9 cellular contexts compared by ENCODE assay signal in genomic region chr1:219317762-219318353, GRCh38.
DNase-seq lines count a peak whose midpoint lies in the region; ATAC-seq and TF ChIP-seq lines count a peak whose summit lies in the region.
"Had no signal": no experiment of that assay in that cellular context is flagged by ENCODE, and none has a peak within 500 bp of the region (broad histone marks: within the 10 kb centered on the region; RNA-seq: fewer than 3 reads in every experiment).

No MANE protein-coding gene starts in this region.

- H3K27me3 ChIP-seq in H7 (ENCODE audit: control insufficient read depth, insufficient read depth, low read length) = no peaks in the 10 kb centered on the region

- peak; percentile 36 for TF ChIP-seq CTCF in GM12865 (IDR thresholded peaks at IDR 0.05; ENCODE audit: insufficient read depth, low read depth, low read length, missing control alignments)

- ATAC-seq in left lobe of liver (peak; percentile 72), HG03097 (IDR thresholded peaks at IDR 0.05; ENCODE audit: low FRiP score, unreplicated experiment) (no peak)

- H3K4me3 ChIP-seq in GM12865 (ENCODE audit: low read depth, low read length) (no peak overlapping the region), H7 (ENCODE audit: insufficient read depth, low read depth, low read length) (no peak overlapping the region)

- peak; percentile 49 for DNase-seq in GM12865 (ENCODE audit: low read depth)
- DNase-seq in H7 = peak; percentile 54
- peak; percentile 14 for DNase-seq in SKM-1 treated with dmso at 0.1 percent for 144 hours (lab: John Stamatoyannopoulos, UW; ENCODE audit: unreplicated experiment)
- DNase-seq in left lobe of liver (ENCODE audit: low spot score) = no peak
- DNase-seq in LoVo (ENCODE audit: low spot score) = no peak
- DNase-seq in activated effector memory CD4-positive, alpha-beta T cell treated with Interleukin-2 at 50 U/mL for 16 hours = no peak
- DNase-seq in AML-193 (lab: John Stamatoyannopoulos, UW) = no peak
- DNase-seq: activated CD8-positive, alpha-beta memory T cell treated with anti-CD3 and anti-CD28 coated beads, Interleukin-2, amount 50 U/mL, for 48 hours had no signal

- H3K36me3 ChIP-seq in H7 (replicated peaks; ENCODE audit: control insufficient read depth, insufficient read depth, low read length) = no peaks in the 10 kb centered on the region

Comparison
In these comparisons a context has a peak if more than half of its experiments do, and no peak if none do; other contexts are left out.
1. DNase-seq: peak in GM12865 (single experiment), H7 (single experiment) and SKM-1 treated with dmso at 0.1 percent for 144 hours (single experiment); none in left lobe of liver (single experiment), LoVo (single experiment), activated effector memory CD4-positive, alpha-beta T cell treated with Interleukin-2 at 50 U/mL for 16 hours (single experiment) and AML-193 (0 of 2).